Comparison of ENCODE assay signal across 2 cellular contexts in genomic region chr1:52057876-52058275, GRCh38.
TF ChIP-seq lines count a peak whose summit lies in the region.

No MANE protein-coding gene starts in this region.

TF ChIP-seq in IMR-90, 13 proteins besides CTCF, POLR2A, EP300 and RAD21:
- TF ChIP-seq MXI1 (IDR thresholded peaks at IDR 0.05; ENCODE audit: borderline replicate concordance, low read depth, low read length) (no peak), ELK1 (IDR thresholded peaks at IDR 0.05; ENCODE audit: borderline replicate concordance, low read depth, low read length) (no peak), NFE2L2 (IDR thresholded peaks at IDR 0.05; ENCODE audit: low read depth, low read length) (no peak), MAFK (IDR thresholded peaks at IDR 0.05; ENCODE audit: low read depth, low read length) (no peak), BHLHE40 (IDR thresholded peaks at IDR 0.05; ENCODE audit: low read depth, low read length) (no peak), RFX5 (IDR thresholded peaks at IDR 0.05; ENCODE audit: low read depth, low read length) (no peak), CEBPB (IDR thresholded peaks at IDR 0.05; ENCODE audit: low read depth, low read length) (no peak), FOS (IDR thresholded peaks at IDR 0.05; ENCODE audit: low read depth, low read length) (no peak), USF2 (IDR thresholded peaks at IDR 0.05; ENCODE audit: low read depth, low read length) (no peak), MAZ (IDR thresholded peaks at IDR 0.05; ENCODE audit: borderline replicate concordance, low read depth, low read length) (no peak), CHD1 (IDR thresholded peaks at IDR 0.05; ENCODE audit: low read depth, low read length) (no peak), RCOR1 (IDR thresholded peaks at IDR 0.05; ENCODE audit: insufficient replicate concordance, low read length) (no peak), SMC3 (IDR thresholded peaks at IDR 0.05; ENCODE audit: low read depth, low read length) (no peak)

TF ChIP-seq in K562, 482 proteins besides CTCF, POLR2A, EP300 and RAD21:
- TF ChIP-seq ZNF764 (CRISPR knock-in tag; IDR thresholded peaks at IDR 0.05; ENCODE audit: low read depth) = no peak
- peak; percentile 43 for TF ChIP-seq ZNF316 (IDR thresholded peaks at IDR 0.05)
- no peak for TF ChIP-seq SP2 (IDR thresholded peaks at IDR 0.05; ENCODE audit: extremely low read depth, low read depth, low read length, poor library complexity, severe bottlenecking)
- TF ChIP-seq SNRNP70 (optimal IDR thresholded peaks at IDR 0.05; ENCODE audit: low read depth, low read length) = no peak
- TF ChIP-seq ZNF655 (CRISPR knock-in tag; IDR thresholded peaks at IDR 0.05) = no peak
- no peak for TF ChIP-seq ZSCAN29 (IDR thresholded peaks at IDR 0.05)
- no peak for TF ChIP-seq RUNX1 (IDR thresholded peaks at IDR 0.05; ENCODE audit: low read depth)
- no peak for TF ChIP-seq SMAD3 (CRISPR knock-in tag; conservative IDR thresholded peaks at IDR 0.05)
- TF ChIP-seq C11orf30 (IDR thresholded peaks at IDR 0.05; ENCODE audit: low read depth) = 0 out of 2 replicates have a peak, but pooled peaks have one; percentile 10
- TF ChIP-seq ZNF639 (CRISPR knock-in tag; conservative IDR thresholded peaks at IDR 0.05 in 1 of 2, IDR thresholded peaks at IDR 0.05 in 1 of 2) = no peak
- TF ChIP-seq ADNP (tag; IDR thresholded peaks at IDR 0.05) = no peak
TF ChIP-seq in K562: peak in this region for 2.
